In genomic region chr16:18996536-18996935, GRCh38 we compare ENCODE assay signal across 2 cellular contexts. TPM values are rescaled to one million over a fixed set of nuclear protein-coding genes. Genes with fewer than 3 reads are reported as not detected.
"Had no signal": no experiment of that assay in that cellular context is flagged by ENCODE, and none has a peak within 500 bp of the region (broad histone marks: within the 10 kb centered on the region; RNA-seq: fewer than 3 reads in every experiment).

No MANE protein-coding gene starts in this region.

RNA-seq across cellular contexts. Expression of gene TMC7, which starts 12.8 kb away (rescaled TPM):
- total RNA-seq: naive thymus-derived CD8-positive, alpha-beta T cell had no signal
- polyA plus RNA-seq: immature natural killer cell; naive thymus-derived CD8-positive, alpha-beta T cell had no signal
